ENCODE assay signal across 24 cellular contexts in the genomic region with DNA sequence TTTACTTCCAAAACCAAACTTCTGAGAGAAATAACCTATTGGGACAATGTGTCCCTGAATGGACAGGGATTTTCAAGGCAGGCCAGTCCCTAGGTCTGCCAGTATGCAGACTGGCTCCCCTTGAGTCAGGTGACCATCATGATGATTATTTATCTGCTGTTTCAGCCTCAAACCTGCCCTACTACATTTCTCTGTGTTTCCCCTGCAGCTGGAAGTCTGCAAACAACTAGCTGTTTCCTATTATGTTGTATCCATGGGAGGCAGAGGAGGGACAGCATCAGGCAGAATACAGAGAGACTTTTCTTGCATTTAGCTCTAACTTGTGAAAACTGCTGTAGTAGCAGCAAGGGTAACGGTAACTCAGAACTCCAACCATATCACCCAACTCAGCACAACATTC. TPM values are rescaled to one million over a fixed set of nuclear protein-coding genes. Genes with fewer than 3 reads are reported as not detected.
A peak's percentile ranks its signal among the peaks of the same experiment; 100 is the strongest.
DNase-seq lines count a peak whose midpoint lies in the region; ATAC-seq and TF ChIP-seq lines count a peak whose summit lies in the region.
"Had no signal": no experiment of that assay in that cellular context is flagged by ENCODE, and none has a peak within 500 bp of the region (broad histone marks: within the 10 kb centered on the region; RNA-seq: fewer than 3 reads in every experiment).

No MANE protein-coding gene starts in this region.

- H3K4me2 ChIP-seq in KMS-11: peak overlapping the region; percentile 46

- H3K4me1 Mint-ChIP-seq in Caco-2 (ENCODE audit: low read depth, unreplicated experiment): peaks cover 14% of the 10 kb centered on the region

- H3K9me3 Mint-ChIP-seq in Caco-2 (ENCODE audit: unreplicated experiment): no peaks in the 10 kb centered on the region
- H3K9me3 Mint-ChIP-seq: activated CD8-positive, alpha-beta T cell treated with anti-CD3 and anti-CD28 coated beads for 36 hours; stimulated activated effector memory CD8-positive, alpha-beta T cell treated with anti-CD3 and anti-CD28 coated beads, Interleukin-12 subunit alpha, Interleukin-12 subunit beta, amount 100 ng/mL, for 72 hours had no signal

- intact Hi-C loops in Caco-2 (cut with micrococcal nuclease; ENCODE audit: unreplicated experiment): loop anchor here (5.0 kb wide), 2 partner anchors 39 to 61 kb away; a partner anchor contains a TSS
- intact Hi-C loops in mucosa of descending colon (cut with DNase I, micrococcal nuclease): no loop called here
- intact Hi-C loops in uterus (cut with DNase I; ENCODE audit: low total_unique reads): no loop called here

- H3K9me3 ChIP-seq in Caco-2 (no peaks in the 10 kb centered on the region), mucosa of descending colon (no peaks in the 10 kb centered on the region), uterus (no peaks in the 10 kb centered on the region)
- H3K9me3 ChIP-seq: lower lobe of right lung had no signal

- H3K36me3 Mint-ChIP-seq in Caco-2 (ENCODE audit: insufficient read depth, unreplicated experiment): peaks cover 5% of the 10 kb centered on the region
- H3K36me3 Mint-ChIP-seq: stimulated activated effector memory CD8-positive, alpha-beta T cell treated with anti-CD3 and anti-CD28 coated beads, Interleukin-12 subunit alpha, Interleukin-12 subunit beta, amount 100 ng/mL, for 72 hours had no signal

- BruUV-seq in Caco-2 (replicated peaks; lab: Mats Ljungman, UMichigan): no TSS peak

- no peak overlapping the region for H3K27ac Mint-ChIP-seq in Caco-2 (ENCODE audit: unreplicated experiment)
- H3K27ac Mint-ChIP-seq: activated CD8-positive, alpha-beta T cell treated with anti-CD3 and anti-CD28 coated beads for 36 hours; stimulated activated effector memory CD8-positive, alpha-beta T cell treated with anti-CD3 and anti-CD28 coated beads, Interleukin-12 subunit alpha, Interleukin-12 subunit beta, amount 100 ng/mL, for 72 hours had no signal

- H3K36me3 ChIP-seq in Caco-2 (ENCODE audit: control insufficient read depth, insufficient read depth, low read length): no peaks in the 10 kb centered on the region
- no peaks in the 10 kb centered on the region for H3K36me3 ChIP-seq in KMS-11 (ENCODE audit: insufficient read depth)
- no peaks in the 10 kb centered on the region for H3K36me3 ChIP-seq in mucosa of descending colon (ENCODE audit: low read depth)
- no peaks in the 10 kb centered on the region for H3K36me3 ChIP-seq in uterus
- H3K36me3 ChIP-seq: cardiac muscle cell, lower lobe of right lung had no signal

- CTCF ChIA-PET in Caco-2 (lab: Charles Lee): no interaction called here

- H3K27me3 ChIP-seq in Caco-2 (replicated peaks; ENCODE audit: control insufficient read depth, insufficient read depth, low read length) (no peaks in the 10 kb centered on the region), KMS-11 (ENCODE audit: insufficient read depth, low read depth) (no peaks in the 10 kb centered on the region), uterus (no peaks in the 10 kb centered on the region)
- H3K27me3 ChIP-seq: cardiac muscle cell had no signal

- no peaks in the 10 kb centered on the region for H3K79me2 ChIP-seq in KMS-11 (ENCODE audit: insufficient read depth, low read depth)

- H3K4me1 ChIP-seq in Caco-2 (0 out of 2 replicates have a peak, but pooled peaks cover 5% of the 10 kb centered on the region), KMS-11 (ENCODE audit: low read depth, poor library complexity, severe bottlenecking) (peaks cover 38% of the 10 kb centered on the region), mucosa of descending colon (ENCODE audit: low read depth) (peaks cover 10% of the 10 kb centered on the region), uterus (no peaks in the 10 kb centered on the region)

- POLR2A ChIA-PET in Caco-2 (lab: Charles Lee): no interaction called here

- H3K27me3 Mint-ChIP-seq in Caco-2 (ENCODE audit: insufficient read depth, unreplicated experiment): no peaks in the 10 kb centered on the region
- H3K27me3 Mint-ChIP-seq: activated CD8-positive, alpha-beta T cell treated with anti-CD3 and anti-CD28 coated beads for 36 hours had no signal

- H3K27ac ChIP-seq in KMS-11: no peak overlapping the region
- no peak overlapping the region for H3K27ac ChIP-seq in uterus
- H3K27ac ChIP-seq: cardiac muscle cell, GM23248, lower lobe of right lung had no signal

- DNase-seq in Caco-2 (peak; percentile 32 to 35), epithelial cell of esophagus (ENCODE audit: low read depth) (peak; percentile 48), mucosa of descending colon (no peak), HuH-7.5 (ENCODE audit: low spot score) (no peak), G401 (ENCODE audit: low spot score) (no peak), uterus (no peak)
- DNase-seq in stimulated activated CD4-positive, alpha-beta T cell treated with anti-CD3 and anti-CD28 coated beads, Interleukin-12 subunit alpha, Interleukin-12 subunit beta, amount 100 ng/mL, for 4 hours: no peak
- DNase-seq: activated CD8-positive, alpha-beta T cell treated with anti-CD3 and anti-CD28 coated beads for 36 hours; activated naive CD4-positive, alpha-beta T cell treated with Interleukin-2 at 50 U/mL for 16 hours; amygdala; GDM1; GM23248; head of caudate nucleus; lower lobe of right lung; NCI-H524 treated with DMSO at 0.1 percent for 48 hours; stimulated activated CD4-positive, alpha-beta T cell treated with anti-CD3 and anti-CD28 coated beads, Interleukin-2, amount 100 ng/mL, for 24 hours had no signal

- no peak overlapping the region for H3K4me3 ChIP-seq in Caco-2 (ENCODE audit: low read depth, low read length)
- no peak overlapping the region for H3K4me3 ChIP-seq in KMS-11 (IDR thresholded peaks at IDR 0.05; ENCODE audit: insufficient read depth, low read depth, low read length)
- H3K4me3 ChIP-seq in epithelial cell of esophagus (ENCODE audit: low read length): no peak overlapping the region
- H3K4me3 ChIP-seq in mucosa of descending colon: no peak overlapping the region
- H3K4me3 ChIP-seq in uterus: no peak overlapping the region
- H3K4me3 ChIP-seq: cardiac muscle cell, GM23248, lower lobe of right lung had no signal

- H3K4me3 Mint-ChIP-seq in Caco-2 (ENCODE audit: unreplicated experiment): no peak overlapping the region
- H3K4me3 Mint-ChIP-seq: activated CD8-positive, alpha-beta T cell treated with anti-CD3 and anti-CD28 coated beads for 36 hours; stimulated activated effector memory CD8-positive, alpha-beta T cell treated with anti-CD3 and anti-CD28 coated beads, Interleukin-12 subunit alpha, Interleukin-12 subunit beta, amount 100 ng/mL, for 72 hours had no signal

- TF ChIP-seq POLR2A in uterus (IDR thresholded peaks at IDR 0.05): no peak

- H2AFZ ChIP-seq in KMS-11 (ENCODE audit: low read depth): no peak overlapping the region
- H2AFZ ChIP-seq: GM23248 had no signal

- H3K9ac ChIP-seq in KMS-11: no peak overlapping the region
- H3K9ac ChIP-seq: GM23248 had no signal

- ATAC-seq in mucosa of descending colon: peak; percentile 32
- ATAC-seq: activated CD8-positive, alpha-beta T cell treated with anti-CD3 and anti-CD28 coated beads for 36 hours; lower lobe of right lung; SK-N-SH treated with all-trans-retinoic acid at 6 μM for 48 hours; stimulated activated effector memory CD8-positive, alpha-beta T cell treated with anti-CD3 and anti-CD28 coated beads, Interleukin-12 subunit alpha, Interleukin-12 subunit beta, amount 100 ng/mL, for 72 hours had no signal

- in situ Hi-C loops in G401 (cut with HindIII; ENCODE audit: low sequenced_read_pairs): no loop called here

- TF ChIP-seq CTCF in Caco-2 (IDR thresholded peaks at IDR 0.05; ENCODE audit: insufficient read depth in 1 of 2, low read depth in 1 of 2, low read length in 1 of 2, severe bottlenecking in 1 of 2, unreplicated experiment in 1 of 2) (no peak), KMS-11 (conservative IDR thresholded peaks at IDR 0.05; ENCODE audit: low read depth, low read length) (no peak), epithelial cell of esophagus (IDR thresholded peaks at IDR 0.05; ENCODE audit: insufficient read depth, low read depth, low read length, missing control alignments) (no peak), mucosa of descending colon (IDR thresholded peaks at IDR 0.05) (no peak), uterus (IDR thresholded peaks at IDR 0.05) (no peak)

- H4K20me1 ChIP-seq in KMS-11 (ENCODE audit: insufficient read depth): no peaks in the 10 kb centered on the region

RNA-seq across cellular contexts. Expression of a gene that starts 36.2 kb away (rescaled TPM):
- total RNA-seq in Caco-2 (2022) (not detected in 2 replicates), mucosa of descending colon (not detected), uterus (not detected)
- total RNA-seq in G401 (2014; rRNA removed; shearing (Covaris generic)): not detected in 2 replicates
- total RNA-seq: activated CD8-positive, alpha-beta T cell treated with anti-CD3 and anti-CD28 coated beads for 36 hours; cardiac muscle cell; GM23248; lower lobe of right lung; pulmonary artery endothelial cell; skeletal muscle tissue; T-helper 2 cell treated with Interferon-gamma antibody and Interleukin-4, amounts not matched to agents 100 ng/mL and 5 ng/mL, for 36 hours; temporal lobe had no signal

RNA-seq across cellular contexts. Expression of a gene that starts 41.7 kb away (rescaled TPM):
- total RNA-seq in Caco-2 (2022) (4.7 and 5.3 TPM in 2 replicates), mucosa of descending colon (10 to 100 TPM; 34.6 to 57.5 (median 41.7) TPM), uterus (10 to 100 TPM in 2 of 4 donors, 1 to 10 TPM in 2; 2.0 to 34.4 (median 12.6) TPM)
- not detected in 2 replicates for total RNA-seq in G401 (2014; rRNA removed; shearing (Covaris generic))
- total RNA-seq: GM23248 had no signal

Comparison
In these comparisons a context has a peak if more than half of its experiments do, and no peak if none do; other contexts are left out.
1. DNase-seq: peak in Caco-2 (2 of 2) and epithelial cell of esophagus (single experiment); none in mucosa of descending colon (0 of 3), HuH-7.5 (single experiment), G401 (single experiment), stimulated activated CD4-positive, alpha-beta T cell treated with anti-CD3 and anti-CD28 coated beads, Interleukin-12 subunit alpha, Interleukin-12 subunit beta, amount 100 ng/mL, for 4 hours (single experiment) and uterus (0 of 2).